In genomic region chr15:52208306-52208946, GRCh38 we compare ENCODE assay signal across 8 cellular contexts. TPM values are rescaled to one million over a fixed set of nuclear protein-coding genes. Genes with fewer than 3 reads are reported as not detected.
DNase-seq lines count a peak whose midpoint lies in the region; ATAC-seq and TF ChIP-seq lines count a peak whose summit lies in the region.

No MANE protein-coding gene starts in this region.

- no peaks in the 10 kb centered on the region for H3F3A ChIP-seq in neural progenitor cell (ENCODE audit: low read depth)

- H3K9me3 ChIP-seq in neural progenitor cell (ENCODE audit: low read depth) (no peaks in the 10 kb centered on the region), testis (no peaks in the 10 kb centered on the region)

- H3K4me3 ChIP-seq in AG09309 (ENCODE audit: control insufficient read depth, low read depth, low read length) (no peak overlapping the region), epithelial cell of proximal tubule (ENCODE audit: low read depth, low read length) (no peak overlapping the region), neural progenitor cell (no peak overlapping the region), testis (no peak overlapping the region)

- TF ChIP-seq CTCF in AG09309 (IDR thresholded peaks at IDR 0.05; ENCODE audit: control insufficient read depth, insufficient read depth, low read depth, low read length, missing control alignments) (peak; percentile 92), epithelial cell of proximal tubule (conservative IDR thresholded peaks at IDR 0.05; ENCODE audit: low read depth, low read length) (peak; percentile 86), neural progenitor cell (IDR thresholded peaks at IDR 0.05) (peak; percentile 99), testis (IDR thresholded peaks at IDR 0.05) (peak; percentile 68 to 81 (median 79))

- H3K27me3 Mint-ChIP-seq in activated CD8-positive, alpha-beta memory T cell treated with anti-CD3 and anti-CD28 coated beads, Interleukin-2, amount 10 ng/mL, durations not matched to agents 7 days and 5 days, result no peaks in the 10 kb centered on the region
- peaks cover 5% of the 10 kb centered on the region for H3K27me3 Mint-ChIP-seq in neural progenitor cell (ENCODE audit: insufficient read depth, low read depth)

- no peak for TF ChIP-seq POLR2A in testis (IDR thresholded peaks at IDR 0.05)

- peaks cover 10% of the 10 kb centered on the region for H3K4me1 Mint-ChIP-seq in activated CD8-positive, alpha-beta memory T cell treated with anti-CD3 and anti-CD28 coated beads, Interleukin-2, amount 10 ng/mL, durations not matched to agents 7 days and 5 days
- peaks cover 2% of the 10 kb centered on the region for H3K4me1 Mint-ChIP-seq in neural progenitor cell

- no peak overlapping the region for H3K4me2 ChIP-seq in neural progenitor cell

- H3K36me3 ChIP-seq in neural progenitor cell (no peaks in the 10 kb centered on the region), testis (ENCODE audit: low read depth, missing control alignments) (no peaks in the 10 kb centered on the region)

- no peaks in the 10 kb centered on the region for H3K9me3 Mint-ChIP-seq in activated CD8-positive, alpha-beta memory T cell treated with anti-CD3 and anti-CD28 coated beads, Interleukin-2, amount 10 ng/mL, durations not matched to agents 7 days and 5 days (ENCODE audit: low read depth)
- H3K9me3 Mint-ChIP-seq in neural progenitor cell, result no peaks in the 10 kb centered on the region

- no peak overlapping the region for H3K9ac ChIP-seq in neural progenitor cell

- H4K20me1 ChIP-seq in neural progenitor cell (ENCODE audit: low read depth), result no peaks in the 10 kb centered on the region

- no peaks in the 10 kb centered on the region for H3K79me2 ChIP-seq in neural progenitor cell (ENCODE audit: low read depth)

- H3K4me3 Mint-ChIP-seq in activated CD8-positive, alpha-beta memory T cell treated with anti-CD3 and anti-CD28 coated beads, Interleukin-2, amount 10 ng/mL, durations not matched to agents 7 days and 5 days, result no peak overlapping the region
- H3K4me3 Mint-ChIP-seq in neural progenitor cell, result no peak overlapping the region

- ATAC-seq in GM18867 (IDR thresholded peaks at IDR 0.05; ENCODE audit: unreplicated experiment), result peak; percentile 87
- peak; percentile 93 for ATAC-seq in HG03175 (IDR thresholded peaks at IDR 0.05; ENCODE audit: unreplicated experiment)
- ATAC-seq in activated CD8-positive, alpha-beta memory T cell treated with anti-CD3 and anti-CD28 coated beads, Interleukin-2, amount 10 ng/mL, durations not matched to agents 7 days and 5 days, result peak; percentile 98

- DNase-seq in AG09309 (ENCODE audit: low read depth) (peak; percentile 33), NOMO-1 treated with DMSO at 0.1 percent for 48 hours (lab: John Stamatoyannopoulos, UW; ENCODE audit: unreplicated experiment) (peak; percentile 64), epithelial cell of proximal tubule (ENCODE audit: low read depth) (peak; percentile 12), neural progenitor cell (ENCODE audit: low spot score) (peak; percentile 85), testis (peak; percentile 91)
- DNase-seq in activated CD8-positive, alpha-beta memory T cell treated with anti-CD3 and anti-CD28 coated beads, Interleukin-2, amount 10 ng/mL, durations not matched to agents 7 days and 5 days, result peak; percentile 89

- WGBS in testis, 2 donors, result 53 to 66% methylated on average over 2 of the region's 2 CpGs

- no peaks in the 10 kb centered on the region for H3K36me3 Mint-ChIP-seq in activated CD8-positive, alpha-beta memory T cell treated with anti-CD3 and anti-CD28 coated beads, Interleukin-2, amount 10 ng/mL, durations not matched to agents 7 days and 5 days
- peaks cover 8% of the 10 kb centered on the region for H3K36me3 Mint-ChIP-seq in neural progenitor cell

- intact Hi-C loops in testis (cut with DNase I; ENCODE audit: low total_unique reads), result no loop called here

- H3K4me1 ChIP-seq in neural progenitor cell (peaks cover 3% of the 10 kb centered on the region), testis (no peaks in the 10 kb centered on the region)

- H2AFZ ChIP-seq in neural progenitor cell (replicated peaks), result no peak overlapping the region

- H3K27me3 ChIP-seq in neural progenitor cell (no peaks in the 10 kb centered on the region), testis (no peaks in the 10 kb centered on the region)

- CTCF ChIA-PET in activated CD8-positive, alpha-beta memory T cell treated with anti-CD3 and anti-CD28 coated beads, Interleukin-2, amount 10 ng/mL, durations not matched to agents 7 days and 5 days (lab: Charles Lee), result interaction anchor here (0.6 to 3.3 kb wide), 33 partner anchors 8 to 564 kb away, joined by 3 to 69 read pairs (median 4); partner anchors contain the start of genes GNB5 and LEO1

- peak overlapping the region; percentile 28 for H3K27ac Mint-ChIP-seq in activated CD8-positive, alpha-beta memory T cell treated with anti-CD3 and anti-CD28 coated beads, Interleukin-2, amount 10 ng/mL, durations not matched to agents 7 days and 5 days
- H3K27ac Mint-ChIP-seq in neural progenitor cell, result no peak overlapping the region

- H3K27ac ChIP-seq in neural progenitor cell (no peak overlapping the region), testis (no peak overlapping the region)

RNA-seq across cellular contexts. Expression of gene GNB5, which starts 17.2 kb away (rescaled TPM):
- 10 to 100 TPM; 27.9 to 39.5 TPM for total RNA-seq in activated CD8-positive, alpha-beta memory T cell treated with anti-CD3 and anti-CD28 coated beads, Interleukin-2, amount 10 ng/mL, durations not matched to agents 7 days and 5 days
- total RNA-seq in epithelial cell of proximal tubule (23.7 and 32.1 TPM in 2 replicates), neural progenitor cell (ENCODE audit: low replicate concordance) (36.0 and 37.8 TPM in 2 replicates), testis (10 to 100 TPM; 65.4 to 82.3 TPM)
- polyA plus RNA-seq in testis (ENCODE audit: insufficient read depth, low read depth, low replicate concordance), result 37.1 TPM

Comparison
In these comparisons a context has a peak if more than half of its experiments do, and no peak if none do; other contexts are left out.
1. DNase-seq: peak in every context shown above with its lines; median percentile 91 in testis; 89 in activated CD8-positive, alpha-beta memory T cell treated with anti-CD3 and anti-CD28 coated beads, Interleukin-2, amount 10 ng/mL, durations not matched to agents 7 days and 5 days; 85 in neural progenitor cell; 64 in NOMO-1 treated with DMSO at 0.1 percent for 48 hours; 33 in AG09309; 12 in epithelial cell of proximal tubule.